ENCODE assay signal across 13 cellular contexts in genomic region chr4:6493668-6494304, GRCh38. TPM values are rescaled to one million over a fixed set of nuclear protein-coding genes. Genes with fewer than 3 reads are reported as not detected.
DNase-seq lines count a peak whose midpoint lies in the region; ATAC-seq, FAIRE-seq and TF ChIP-seq lines count a peak whose summit lies in the region.
"Had no signal": no experiment of that assay in that cellular context is flagged by ENCODE, and none has a peak within 500 bp of the region (broad histone marks: within the 10 kb centered on the region; RNA-seq: fewer than 3 reads in every experiment).

No MANE protein-coding gene starts in this region.

- H3K4me1 Mint-ChIP-seq in mesothelial cell of epicardium = peaks cover 16% of the 10 kb centered on the region
- H3K4me1 Mint-ChIP-seq: activated naive CD4-positive, alpha-beta T cell treated with anti-CD3 and anti-CD28 coated beads, Interleukin-2, amount 50 U/mL, for 24 hours had no signal

- no peaks in the 10 kb centered on the region for H3K36me3 ChIP-seq in H1 (ENCODE audit: control insufficient read depth in 2 of 4, insufficient read depth in 4 of 4, low read length in 3 of 4)

- H2BK120ac ChIP-seq in H1 (replicated peaks; ENCODE audit: low read depth, low read length) = no peak overlapping the region

- no peaks in the 10 kb centered on the region; a peak in 2 of 7 replicates for H3K27me3 ChIP-seq in H1 (replicated peaks in 1 of 4; ENCODE audit: control insufficient read depth in 3 of 4, extremely low read depth in 1 of 4, insufficient read depth in 3 of 4, low read length in 3 of 4)

- no peak overlapping the region for H3K23ac ChIP-seq in H1 (ENCODE audit: insufficient read length)

- H3K9me3 Mint-ChIP-seq in mesothelial cell of epicardium = no peaks in the 10 kb centered on the region
- H3K9me3 Mint-ChIP-seq: activated naive CD4-positive, alpha-beta T cell treated with anti-CD3 and anti-CD28 coated beads, Interleukin-2, amount 50 U/mL, for 24 hours had no signal

- TF ChIP-seq EP300 in H1 (IDR thresholded peaks at IDR 0.05; ENCODE audit: borderline replicate concordance in 1 of 2, low read depth in 2 of 2, low read length in 2 of 2) = no peak

- no peak overlapping the region for H3K18ac ChIP-seq in H1 (ENCODE audit: extremely low read depth, low read length)

- peaks cover 44% of the 10 kb centered on the region for H3K27me3 Mint-ChIP-seq in mesothelial cell of epicardium (ENCODE audit: low read depth)

- H3K4me3 Mint-ChIP-seq in mesothelial cell of epicardium = peak overlapping the region; percentile 25
- H3K4me3 Mint-ChIP-seq: activated naive CD4-positive, alpha-beta T cell treated with anti-CD3 and anti-CD28 coated beads, Interleukin-2, amount 50 U/mL, for 24 hours had no signal

- peak overlapping the region; percentile 51 for H3K27ac Mint-ChIP-seq in mesothelial cell of epicardium
- H3K27ac Mint-ChIP-seq: activated naive CD4-positive, alpha-beta T cell treated with anti-CD3 and anti-CD28 coated beads, Interleukin-2, amount 50 U/mL, for 24 hours had no signal

- no peak overlapping the region; a peak in 1 of 4 replicates for H3K4me2 ChIP-seq in H1 (ENCODE audit: insufficient read depth in 1 of 2, low read depth in 2 of 2, low read length in 2 of 2)
- H3K4me2 ChIP-seq: smooth muscle cell had no signal

- H4K91ac ChIP-seq in H1 (replicated peaks; ENCODE audit: insufficient read length, low read length) = no peak overlapping the region

- no peak overlapping the region for H2BK5ac ChIP-seq in H1 (ENCODE audit: low read depth, low read length)

- H3K27ac ChIP-seq in H1 (ENCODE audit: low read depth, low read length) = peak overlapping the region; percentile 29; the same call in 1 of the 2 replicates

- no peak overlapping the region for H3K4me3 ChIP-seq in H1 (ENCODE audit: extremely low read depth in 1 of 4, insufficient read depth in 2 of 4, low read depth in 3 of 4, low read length in 4 of 4)
- H3K4me3 ChIP-seq: smooth muscle cell had no signal

- CTCF ChIA-PET in H1 (lab: Charles Lee; ENCODE audit: partially characterized antibody) = interaction anchor here (1.0 to 3.2 kb wide), 3 partner anchors 53 to 139 kb away, joined by 4 to 9 read pairs (median 4); no protein-coding TSS in a partner anchor

- no peaks in the 10 kb centered on the region for H4K20me1 ChIP-seq in H1 (replicated peaks in 1 of 2; ENCODE audit: control insufficient read depth in 1 of 2, insufficient read depth in 2 of 2, low read length in 2 of 2)

- no peak overlapping the region for H3K14ac ChIP-seq in H1 (ENCODE audit: insufficient read length)

- 80% methylated on average over 20 of the region's 22 CpGs; no CpG with 5 or more reads in 1 of the 2 experiments for WGBS in H1 (ENCODE audit: extremely low coverage in 1 of 2, insufficient coverage in 1 of 2, insufficient read length in 1 of 2, insufficient replicate concordance in 2 of 2, low coverage in 1 of 2, low lambda C conversion rate in 2 of 2, missing lambda C conversion rate in 1 of 2), 2 experiments

- no peak overlapping the region for H3K9ac ChIP-seq in H1 (replicated peaks in 1 of 4; ENCODE audit: extremely low read depth in 1 of 4, low read depth in 3 of 4, low read length in 3 of 4)

- no peaks in the 10 kb centered on the region for H3K79me2 ChIP-seq in H1 (ENCODE audit: control insufficient read depth in 1 of 2, insufficient read depth in 2 of 2, low read length in 2 of 2)

- no peak overlapping the region; the same call in 1 of the 2 replicates for H2AFZ ChIP-seq in H1 (ENCODE audit: low read length)

- no peak overlapping the region for H2BK20ac ChIP-seq in H1 (ENCODE audit: low read length)

- peak overlapping the region; percentile 45; the same call in 1 of the 2 replicates for H4K8ac ChIP-seq in H1 (ENCODE audit: extremely low read depth, insufficient read depth, low read length)

- H3K4ac ChIP-seq in H1 (replicated peaks; ENCODE audit: insufficient read length, low read depth, low read length) = no peak overlapping the region

- TF ChIP-seq POLR2A in H1 (IDR thresholded peaks at IDR 0.05; ENCODE audit: control extremely low read depth in 1 of 2, low read depth in 2 of 2, low read length in 2 of 2) = no peak

- ATAC-seq in HG03378 (IDR thresholded peaks at IDR 0.05; ENCODE audit: unreplicated experiment) = no peak
- no peak for ATAC-seq in HG03280 (IDR thresholded peaks at IDR 0.05; ENCODE audit: unreplicated experiment)

- peak in 1 of 3 experiments; percentile 4; a peak in 1 of 4 replicates for TF ChIP-seq CTCF in H1 (IDR thresholded peaks at IDR 0.05; ENCODE audit: control extremely low read depth in 1 of 3, insufficient read depth in 1 of 3, low read depth in 1 of 3, low read length in 3 of 3)
- no peak for TF ChIP-seq CTCF in mesothelial cell of epicardium (IDR thresholded peaks at IDR 0.05; ENCODE audit: unreplicated experiment)

- no peaks in the 10 kb centered on the region for H3K9me3 ChIP-seq in H1 (ENCODE audit: insufficient read depth in 2 of 2, low read depth in 1 of 2, low read length in 1 of 2)

- H2AK5ac ChIP-seq in H1 (ENCODE audit: low read depth, low read length) = no peak overlapping the region

- no peaks in the 10 kb centered on the region for H3K36me3 Mint-ChIP-seq in mesothelial cell of epicardium
- H3K36me3 Mint-ChIP-seq: activated naive CD4-positive, alpha-beta T cell treated with anti-CD3 and anti-CD28 coated beads, Interleukin-2, amount 50 U/mL, for 24 hours had no signal

- no peak overlapping the region for H3K56ac ChIP-seq in H1 (replicated peaks; ENCODE audit: insufficient read length, low read depth, low read length)

- no peak; a peak in 1 of 4 replicates for TF ChIP-seq RAD21 in H1 (IDR thresholded peaks at IDR 0.05 in 1 of 2, conservative IDR thresholded peaks at IDR 0.05 in 1 of 2; ENCODE audit: low read depth in 2 of 2, low read length in 2 of 2)

- H2BK12ac ChIP-seq in H1 (ENCODE audit: low read depth, low read length) = peak overlapping the region; percentile 95

- H4K5ac ChIP-seq in H1 (ENCODE audit: insufficient read length, low read depth, low read length) = no peak overlapping the region

- H3K4me1 ChIP-seq in H1 (replicated peaks in 1 of 4; ENCODE audit: control insufficient read depth in 3 of 4, insufficient read depth in 4 of 4, low read length in 3 of 4) = peaks cover 0 to 4% (median 0%) of the 10 kb centered on the region in 4 experiments; a peak in 3 of 7 replicates

- no peak for FAIRE-seq in H1 (lab: Jason Lieb, UNC)

- DNase-seq in EH (ENCODE audit: low read depth) (peak; percentile 28), M059J (ENCODE audit: low read depth) (peak; percentile 52), H1 (ENCODE audit: low read depth in 1 of 2, low spot score in 2 of 2) (peak in 1 of 2 experiments; percentile 48), mesothelial cell of epicardium (ENCODE audit: low spot score in 2 of 2, unreplicated experiment in 2 of 2) (peak in 1 of 2 experiments; percentile 55), cerebellum (ENCODE audit: low spot score) (no peak)
- DNase-seq in stimulated activated CD4-positive, alpha-beta T cell treated with anti-CD3 and anti-CD28 coated beads, Interleukin-2, amount 100 ng/mL, for 48 hours = no peak
- DNase-seq: activated CD4-positive, alpha-beta T cell treated with anti-CD3 and anti-CD28 coated beads for 1 hour; RPMI8226 had no signal

- H2BK15ac ChIP-seq in H1 (ENCODE audit: low read length) = no peak overlapping the region

- no peaks in the 10 kb centered on the region for H3K23me2 ChIP-seq in H1 (ENCODE audit: low read depth, low read length)

- POLR2A ChIA-PET in H1 (lab: Charles Lee; ENCODE audit: partially characterized antibody) = no interaction called here

- no peaks in the 10 kb centered on the region for H3K79me1 ChIP-seq in H1 (ENCODE audit: low read depth, low read length)

TF ChIP-seq in H1, 55 proteins besides CTCF, POLR2A, EP300 and RAD21:
- TF ChIP-seq TEAD4 (IDR thresholded peaks at IDR 0.05; ENCODE audit: low read depth, low read length) (peak; percentile 68), SIX5 (IDR thresholded peaks at IDR 0.05; ENCODE audit: low read depth, low read length) (no peak), RBBP5 (IDR thresholded peaks at IDR 0.05; ENCODE audit: borderline replicate concordance, low read depth, low read length) (0 out of 2 replicates have a peak, but pooled peaks have one; percentile 39)

RNA-seq across cellular contexts. Expression of gene PPP2R2C, which starts 21.4 kb away (rescaled TPM):
- 0.17 TPM in 1 of 2 replicates, not detected in the other for total RNA-seq in M059J (2014; rRNA removed; shearing (Covaris generic))
- total RNA-seq in H1 (2021; fragmentation: NEBNext Ultra II Directional; extraction: Animal tissue kit (Norgen Biotek cat#: 25700)) = 6.4 and 7.1 TPM in 2 replicates
- 6.4 and 7.5 TPM in 2 replicates for polyA plus RNA-seq in H1 (2011; rRNA removed)
- polyA plus RNA-seq in H1 (2011; cell fraction: cytosol; rRNA removed) = 7.7 TPM
- 8.8 TPM for polyA plus RNA-seq in H1 (2011; cell fraction: nucleus; rRNA removed)
- 4.9 to 7.3 TPM (median 5.8 TPM) in 4 replicates for polyA plus RNA-seq in H1 (2012, experiment 1 of 2)
- polyA plus RNA-seq in H1 (2012, experiment 2 of 2) = 2.3 TPM
- polyA plus RNA-seq in H1 (2013, experiment 1 of 2) = 6.6 TPM
- 6.4 TPM for polyA plus RNA-seq in H1 (2013, experiment 2 of 2)
- polyA minus RNA-seq in H1 (2011; rRNA and poly(A)+ RNA removed) = 14.1 and 14.6 TPM in 2 replicates
- polyA minus RNA-seq in H1 (2011; cell fraction: cytosol; rRNA and poly(A)+ RNA removed) = 4.1 TPM
- 4.2 TPM for polyA minus RNA-seq in H1 (2011; cell fraction: nucleus; rRNA and poly(A)+ RNA removed)
- total RNA-seq in mesothelial cell of epicardium (4.1 to 5.8 TPM (median 5.2 TPM) in 3 replicates), cerebellum (80.5 TPM)
- total RNA-seq: epithelial cell of proximal tubule had no signal

Comparison
In these comparisons a context has a peak if more than half of its experiments do, and no peak if none do; other contexts are left out.
1. DNase-seq: peak in EH (single experiment) and M059J (single experiment); none in cerebellum (single experiment) and stimulated activated CD4-positive, alpha-beta T cell treated with anti-CD3 and anti-CD28 coated beads, Interleukin-2, amount 100 ng/mL, for 48 hours (0 of 2).
2. RNA of gene PPP2R2C, which starts 21.4 kb away (total RNA-seq): 80.5 TPM in cerebellum (single experiment); 6.4 to 7.1 TPM in H1, 4.1 to 5.8 TPM in mesothelial cell of epicardium and 0.17 TPM in M059J; every median in the first group is over 10 times any median in the second.